3 cellular contexts compared by ENCODE assay signal in genomic region chr4:1485280-1485679, GRCh38.
TF ChIP-seq lines count a peak whose summit lies in the region.

No MANE protein-coding gene starts in this region.

TF ChIP-seq in HCT116, 20 proteins besides CTCF, POLR2A, EP300 and RAD21 (continued from another document):
- TF ChIP-seq ZBTB33 (IDR thresholded peaks at IDR 0.05; ENCODE audit: extremely low read depth, insufficient replicate concordance, low read length) (no peak), CEBPB (IDR thresholded peaks at IDR 0.05; ENCODE audit: low read depth) (no peak), TCF7L2 (IDR thresholded peaks at IDR 0.05; ENCODE audit: borderline replicate concordance, extremely low read depth, insufficient read depth, insufficient read length) (no peak), JUND (IDR thresholded peaks at IDR 0.05) (no peak), CBX3 (IDR thresholded peaks at IDR 0.05; ENCODE audit: low read depth) (peak; percentile 78; the same call in 1 of the 2 replicates)

TF ChIP-seq in HEK293, 187 proteins besides CTCF, POLR2A, EP300 and RAD21 (continued from another document and continues in another):
- TF ChIP-seq ZSCAN4 (tag by site-specific recombination; IDR thresholded peaks at IDR 0.05) (no peak), TRIM28 (IDR thresholded peaks at IDR 0.05; ENCODE audit: borderline replicate concordance, low read length) (peak; percentile 99), ZNF624 (tag by site-specific recombination; IDR thresholded peaks at IDR 0.05) (no peak), ZNF138 (tag by site-specific recombination; IDR thresholded peaks at IDR 0.05; ENCODE audit: borderline replicate concordance) (no peak), ZNF629 (tag by site-specific recombination; IDR thresholded peaks at IDR 0.05) (no peak), ZNF513 (tag by site-specific recombination; IDR thresholded peaks at IDR 0.05) (no peak), AEBP2 (tag by site-specific recombination; IDR thresholded peaks at IDR 0.05; ENCODE audit: borderline replicate concordance) (no peak), SETDB1 (IDR thresholded peaks at IDR 0.05; ENCODE audit: insufficient read length, low read length) (peak; percentile 94), ZBTB10 (tag by site-specific recombination; IDR thresholded peaks at IDR 0.05) (no peak), ZNF580 (tag by site-specific recombination; IDR thresholded peaks at IDR 0.05) (no peak), ZNF248 (tag by site-specific recombination; IDR thresholded peaks at IDR 0.05) (no peak), ZNF514 (tag by site-specific recombination; IDR thresholded peaks at IDR 0.05) (no peak), ZBTB8A (tag by site-specific recombination; IDR thresholded peaks at IDR 0.05) (no peak), ZNF488 (tag by site-specific recombination; IDR thresholded peaks at IDR 0.05) (no peak), ZNF157 (tag by site-specific recombination; IDR thresholded peaks at IDR 0.05) (no peak), ZBTB1 (tag by site-specific recombination; IDR thresholded peaks at IDR 0.05) (no peak), ZNF350 (tag by site-specific recombination; IDR thresholded peaks at IDR 0.05) (no peak), ZNF843 (tag by site-specific recombination; IDR thresholded peaks at IDR 0.05) (no peak)

TF ChIP-seq in K562, 482 proteins besides CTCF, POLR2A, EP300 and RAD21 (continued from another document):
- TF ChIP-seq ZNF280A (IDR thresholded peaks at IDR 0.05; ENCODE audit: low read depth, partially characterized antibody) (peak; percentile 62), COPS2 (conservative IDR thresholded peaks at IDR 0.05) (no peak), CBX1 (IDR thresholded peaks at IDR 0.05; ENCODE audit: low read depth) (0 out of 2 replicates have a peak, but pooled peaks have one; percentile 63), CBX3 (IDR thresholded peaks at IDR 0.05; ENCODE audit: borderline replicate concordance in 1 of 2, low read length in 2 of 2) (peak in 1 of 2 experiments; percentile 98; a peak in 2 of 3 replicates)
TF ChIP-seq in K562: peak in this region for 8.
